In genomic region chr1:56912325-56912724, GRCh38 we compare ENCODE assay signal across 33 cellular contexts. TPM values are rescaled to one million over a fixed set of nuclear protein-coding genes. Genes with fewer than 3 reads are reported as not detected.
"Had no signal": no experiment of that assay in that cellular context is flagged by ENCODE, and none has a peak within 500 bp of the region (broad histone marks: within the 10 kb centered on the region; RNA-seq: fewer than 3 reads in every experiment).

No MANE protein-coding gene starts in this region.

- H3K4me3 ChIP-seq: heart right ventricle, left lung, lung, mucosa of descending colon, ovary, prostate gland, sigmoid colon, stomach, suprapubic skin, thoracic aorta, tibial artery, uterus had no signal

- H3K36me3 ChIP-seq: heart right ventricle, left lung, ovary, prostate gland, sigmoid colon, stomach, suprapubic skin, thoracic aorta, tibial artery, uterus had no signal

- H3K27ac ChIP-seq: heart right ventricle, left lung, ovary, prostate gland, sigmoid colon, stomach, suprapubic skin, thoracic aorta, tibial artery, uterus had no signal

- H3K27ac Mint-ChIP-seq: naive thymus-derived CD4-positive, alpha-beta T cell; stimulated activated naive B cell treated with anti-CD40 and anti-IgM and Interleukin-4, amounts not matched to agents 10 μg/mL and 1 μg/mL and 100 μg/mL, for 72 hours; type B pancreatic cell had no signal

- H3K4me3 Mint-ChIP-seq: naive thymus-derived CD4-positive, alpha-beta T cell; natural killer cell treated with Interleukin-12 subunit alpha and Interleukin-12 subunit beta and Interleukin-15 and Interleukin-18, amount 100 ng/mL, for 72 hours; stimulated activated naive B cell treated with anti-CD40 and anti-IgM and Interleukin-4, amounts not matched to agents 10 μg/mL and 1 μg/mL and 100 μg/mL, for 72 hours; type B pancreatic cell had no signal

- H3K9me3 Mint-ChIP-seq: stimulated activated naive B cell treated with anti-CD40 and anti-IgM and Interleukin-4, amounts not matched to agents 10 μg/mL and 1 μg/mL and 100 μg/mL, for 72 hours had no signal

- H3K9me3 ChIP-seq: heart right ventricle, left lung, mucosa of descending colon, ovary, prostate gland, sigmoid colon, stomach, suprapubic skin, thoracic aorta, tibial artery, uterus had no signal

- H3K36me3 Mint-ChIP-seq: naive thymus-derived CD4-positive, alpha-beta T cell; stimulated activated naive B cell treated with anti-CD40 and anti-IgM and Interleukin-4, amounts not matched to agents 10 μg/mL and 1 μg/mL and 100 μg/mL, for 72 hours; type B pancreatic cell had no signal

- DNase-seq: heart right ventricle; hippocampal formation; kidney; left colon; midbrain; mucosa of descending colon; naive thymus-derived CD4-positive, alpha-beta T cell; ovary; retina; sigmoid colon; small intestine; stimulated activated CD4-positive, alpha-beta T cell treated with anti-CD3 and anti-CD28 coated beads, Interleukin-2, amount 100 ng/mL, for 24 hours; stimulated activated CD4-positive, alpha-beta T cell treated with anti-CD3 and anti-CD28 coated beads, Interleukin-4, amount 100 ng/mL, for 1 hour; stimulated activated naive B cell treated with anti-CD40 and anti-IgM and Interleukin-4, amounts not matched to agents 10 μg/mL and 1 μg/mL and 100 μg/mL, for 72 hours; stimulated activated naive CD8-positive, alpha-beta T cell treated with anti-CD3 and anti-CD28 coated beads, Interleukin-15, Interleukin-2, amounts not matched to agents 100 U/mL and 50 U/mL, for 24 hours; stomach; tibial artery; uterus had no signal

- H3K27me3 ChIP-seq: heart right ventricle, left lung, ovary, sigmoid colon, stomach, suprapubic skin, tibial artery, uterus had no signal

- H3K4me1 ChIP-seq: left lung, prostate gland, sigmoid colon, suprapubic skin, tibial artery, uterus had no signal

- H3K4me1 Mint-ChIP-seq: stimulated activated naive B cell treated with anti-CD40 and anti-IgM and Interleukin-4, amounts not matched to agents 10 μg/mL and 1 μg/mL and 100 μg/mL, for 72 hours had no signal

RNA-seq across cellular contexts. Expression of gene C8B, which starts 53.5 kb away (rescaled TPM):
- total RNA-seq: heart right ventricle; kidney; left colon; lower leg skin; mesenteric fat pad; mucosa of descending colon; myocyte; naive thymus-derived CD4-positive, alpha-beta T cell; omental fat pad; prostate gland; right cardiac atrium; sigmoid colon; stomach; subcutaneous adipose tissue; suprapubic skin; thoracic aorta; ureter; uterus had no signal
- polyA plus RNA-seq: heart right ventricle; naive thymus-derived CD4-positive, alpha-beta T cell; neural cell; ovary; right cardiac atrium; sigmoid colon had no signal

RNA-seq across cellular contexts. Expression of gene C8A, which starts 57.7 kb away (rescaled TPM):
- total RNA-seq: left colon; left lung; lower leg skin; mesenteric fat pad; mucosa of descending colon; myocyte; naive thymus-derived CD4-positive, alpha-beta T cell; natural killer cell treated with Interleukin-12 subunit alpha and Interleukin-12 subunit beta and Interleukin-15 and Interleukin-18, amount 100 ng/mL, for 72 hours; omental fat pad; prostate gland; right cardiac atrium; sigmoid colon; stomach; subcutaneous adipose tissue; thoracic aorta; uterus had no signal
- polyA plus RNA-seq: heart right ventricle; naive thymus-derived CD4-positive, alpha-beta T cell; neural cell; ovary; right cardiac atrium; sigmoid colon had no signal
